Comparison of ENCODE assay signal across 1 cellular context in the genomic region with DNA sequence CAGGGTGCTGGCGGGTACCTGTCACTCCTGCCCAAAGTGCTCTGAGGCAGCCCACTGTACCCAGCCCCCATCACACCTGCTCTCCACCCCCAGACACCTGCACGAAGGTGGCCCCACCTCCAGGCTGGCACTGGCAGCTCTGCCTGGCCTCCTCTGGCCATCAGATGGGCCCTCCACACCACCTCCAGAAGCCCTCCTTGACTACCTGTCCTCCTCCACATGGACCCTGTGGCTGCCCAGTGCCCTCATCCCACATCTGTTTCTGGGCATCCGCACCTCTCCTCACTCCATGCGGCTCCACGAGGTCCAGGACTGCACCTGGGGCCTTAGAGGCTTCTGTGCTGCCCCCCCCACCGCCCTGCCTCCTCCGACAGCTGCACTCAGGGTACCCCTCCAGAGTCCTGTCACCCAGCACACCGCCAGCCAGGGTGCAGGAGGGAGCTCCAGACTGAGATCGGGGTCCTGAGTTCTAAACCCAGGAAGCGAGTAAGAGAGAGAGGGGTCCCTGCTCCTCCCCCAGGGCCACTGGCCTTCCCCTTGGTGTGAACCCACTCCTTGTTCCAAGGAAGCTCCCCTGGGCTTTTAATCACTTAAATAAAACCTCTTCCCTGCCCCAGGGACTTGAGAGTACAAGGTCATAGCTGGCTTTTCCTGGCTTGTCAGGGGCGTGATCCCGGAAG.
TF ChIP-seq lines count a peak whose summit lies in the region.

No MANE protein-coding gene starts in this region.

TF ChIP-seq in WTC11, 78 proteins besides CTCF, POLR2A, EP300 and RAD21 (continued from another document):
- TF ChIP-seq, protein P1, sequence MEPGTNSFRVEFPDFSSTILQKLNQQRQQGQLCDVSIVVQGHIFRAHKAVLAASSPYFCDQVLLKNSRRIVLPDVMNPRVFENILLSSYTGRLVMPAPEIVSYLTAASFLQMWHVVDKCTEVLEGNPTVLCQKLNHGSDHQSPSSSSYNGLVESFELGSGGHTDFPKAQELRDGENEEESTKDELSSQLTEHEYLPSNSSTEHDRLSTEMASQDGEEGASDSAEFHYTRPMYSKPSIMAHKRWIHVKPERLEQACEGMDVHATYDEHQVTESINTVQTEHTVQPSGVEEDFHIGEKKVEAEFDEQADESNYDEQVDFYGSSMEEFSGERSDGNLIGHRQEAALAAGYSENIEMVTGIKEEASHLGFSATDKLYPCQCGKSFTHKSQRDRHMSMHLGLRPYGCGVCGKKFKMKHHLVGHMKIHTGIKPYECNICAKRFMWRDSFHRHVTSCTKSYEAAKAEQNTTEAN (CRISPR knock-in tag; IDR thresholded peaks at IDR 0.05) = no peak
- TF ChIP-seq NFYB (CRISPR knock-in tag; conservative IDR thresholded peaks at IDR 0.05; ENCODE audit: low read depth) (no peak), JAZF1 (CRISPR knock-in tag; IDR thresholded peaks at IDR 0.05) (no peak), FOXP1 (CRISPR knock-in tag; IDR thresholded peaks at IDR 0.05; ENCODE audit: borderline replicate concordance) (no peak), ZNF219 (CRISPR knock-in tag; IDR thresholded peaks at IDR 0.05; ENCODE audit: borderline replicate concordance) (no peak)
- TF ChIP-seq, protein P2, sequence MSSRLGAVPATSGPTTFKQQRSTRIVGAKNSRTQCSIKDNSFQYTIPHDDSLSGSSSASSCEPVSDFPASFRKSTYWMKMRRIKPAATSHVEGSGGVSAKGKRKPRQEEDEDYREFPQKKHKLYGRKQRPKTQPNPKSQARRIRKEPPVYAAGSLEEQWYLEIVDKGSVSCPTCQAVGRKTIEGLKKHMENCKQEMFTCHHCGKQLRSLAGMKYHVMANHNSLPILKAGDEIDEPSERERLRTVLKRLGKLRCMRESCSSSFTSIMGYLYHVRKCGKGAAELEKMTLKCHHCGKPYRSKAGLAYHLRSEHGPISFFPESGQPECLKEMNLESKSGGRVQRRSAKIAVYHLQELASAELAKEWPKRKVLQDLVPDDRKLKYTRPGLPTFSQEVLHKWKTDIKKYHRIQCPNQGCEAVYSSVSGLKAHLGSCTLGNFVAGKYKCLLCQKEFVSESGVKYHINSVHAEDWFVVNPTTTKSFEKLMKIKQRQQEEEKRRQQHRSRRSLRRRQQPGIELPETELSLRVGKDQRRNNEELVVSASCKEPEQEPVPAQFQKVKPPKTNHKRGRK (CRISPR knock-in tag; IDR thresholded peaks at IDR 0.05; ENCODE audit: borderline replicate concordance) = no peak
- TF ChIP-seq, protein P3, sequence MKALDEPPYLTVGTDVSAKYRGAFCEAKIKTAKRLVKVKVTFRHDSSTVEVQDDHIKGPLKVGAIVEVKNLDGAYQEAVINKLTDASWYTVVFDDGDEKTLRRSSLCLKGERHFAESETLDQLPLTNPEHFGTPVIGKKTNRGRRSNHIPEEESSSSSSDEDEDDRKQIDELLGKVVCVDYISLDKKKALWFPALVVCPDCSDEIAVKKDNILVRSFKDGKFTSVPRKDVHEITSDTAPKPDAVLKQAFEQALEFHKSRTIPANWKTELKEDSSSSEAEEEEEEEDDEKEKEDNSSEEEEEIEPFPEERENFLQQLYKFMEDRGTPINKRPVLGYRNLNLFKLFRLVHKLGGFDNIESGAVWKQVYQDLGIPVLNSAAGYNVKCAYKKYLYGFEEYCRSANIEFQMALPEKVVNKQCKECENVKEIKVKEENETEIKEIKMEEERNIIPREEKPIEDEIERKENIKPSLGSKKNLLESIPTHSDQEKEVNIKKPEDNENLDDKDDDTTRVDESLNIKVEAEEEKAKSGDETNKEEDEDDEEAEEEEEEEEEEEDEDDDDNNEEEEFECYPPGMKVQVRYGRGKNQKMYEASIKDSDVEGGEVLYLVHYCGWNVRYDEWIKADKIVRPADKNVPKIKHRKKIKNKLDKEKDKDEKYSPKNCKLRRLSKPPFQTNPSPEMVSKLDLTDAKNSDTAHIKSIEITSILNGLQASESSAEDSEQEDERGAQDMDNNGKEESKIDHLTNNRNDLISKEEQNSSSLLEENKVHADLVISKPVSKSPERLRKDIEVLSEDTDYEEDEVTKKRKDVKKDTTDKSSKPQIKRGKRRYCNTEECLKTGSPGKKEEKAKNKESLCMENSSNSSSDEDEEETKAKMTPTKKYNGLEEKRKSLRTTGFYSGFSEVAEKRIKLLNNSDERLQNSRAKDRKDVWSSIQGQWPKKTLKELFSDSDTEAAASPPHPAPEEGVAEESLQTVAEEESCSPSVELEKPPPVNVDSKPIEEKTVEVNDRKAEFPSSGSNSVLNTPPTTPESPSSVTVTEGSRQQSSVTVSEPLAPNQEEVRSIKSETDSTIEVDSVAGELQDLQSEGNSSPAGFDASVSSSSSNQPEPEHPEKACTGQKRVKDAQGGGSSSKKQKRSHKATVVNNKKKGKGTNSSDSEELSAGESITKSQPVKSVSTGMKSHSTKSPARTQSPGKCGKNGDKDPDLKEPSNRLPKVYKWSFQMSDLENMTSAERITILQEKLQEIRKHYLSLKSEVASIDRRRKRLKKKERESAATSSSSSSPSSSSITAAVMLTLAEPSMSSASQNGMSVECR (CRISPR knock-in tag; IDR thresholded peaks at IDR 0.05; ENCODE audit: borderline replicate concordance) = no peak
- TF ChIP-seq, protein P4, sequence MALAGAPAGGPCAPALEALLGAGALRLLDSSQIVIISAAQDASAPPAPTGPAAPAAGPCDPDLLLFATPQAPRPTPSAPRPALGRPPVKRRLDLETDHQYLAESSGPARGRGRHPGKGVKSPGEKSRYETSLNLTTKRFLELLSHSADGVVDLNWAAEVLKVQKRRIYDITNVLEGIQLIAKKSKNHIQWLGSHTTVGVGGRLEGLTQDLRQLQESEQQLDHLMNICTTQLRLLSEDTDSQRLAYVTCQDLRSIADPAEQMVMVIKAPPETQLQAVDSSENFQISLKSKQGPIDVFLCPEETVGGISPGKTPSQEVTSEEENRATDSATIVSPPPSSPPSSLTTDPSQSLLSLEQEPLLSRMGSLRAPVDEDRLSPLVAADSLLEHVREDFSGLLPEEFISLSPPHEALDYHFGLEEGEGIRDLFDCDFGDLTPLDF (CRISPR knock-in tag; IDR thresholded peaks at IDR 0.05) = no peak
